In genomic region chr1:245879091-245879490, GRCh38 we compare ENCODE assay signal across 21 cellular contexts.
"Had no signal": no experiment of that assay in that cellular context is flagged by ENCODE, and none has a peak within 500 bp of the region (broad histone marks: within the 10 kb centered on the region; RNA-seq: fewer than 3 reads in every experiment).

No MANE protein-coding gene starts in this region.

- H3K27ac Mint-ChIP-seq: activated naive CD8-positive, alpha-beta T cell treated with anti-CD3 and anti-CD28 coated beads for 36 hours; endodermal cell; immature natural killer cell; nephron; stimulated activated memory B cell treated with anti-CD40 and anti-IgM and Interleukin-4, amounts not matched to agents 10 μg/mL and 1 μg/mL and 100 μg/mL, for 72 hours; WTC11 had no signal

- DNase-seq: activated naive CD4-positive, alpha-beta T cell treated with Interleukin-2 at 50 U/mL for 16 hours; activated naive CD8-positive, alpha-beta T cell treated with anti-CD3 and anti-CD28 coated beads for 36 hours; activated T-cell treated with anti-CD3 and anti-CD28 coated beads, Interleukin-2, amount 50 U/mL, for 48 hours; amygdala; cerebellar nuclear complex; cortex of kidney; endodermal cell; heart right ventricle; immature natural killer cell; kidney glomerular epithelial cell; left ventricle myocardium superior; right cardiac atrium; stimulated activated CD4-positive, alpha-beta T cell treated with anti-CD3 and anti-CD28 coated beads, Interleukin-2, amount 100 ng/mL, for 24 hours; T-helper 9 cell; transverse colon had no signal

- H3K79me2 ChIP-seq: parathyroid adenoma had no signal

- H3K27me3 Mint-ChIP-seq: activated naive CD8-positive, alpha-beta T cell treated with anti-CD3 and anti-CD28 coated beads for 36 hours; stimulated activated memory B cell treated with anti-CD40 and anti-IgM and Interleukin-4, amounts not matched to agents 10 μg/mL and 1 μg/mL and 100 μg/mL, for 72 hours had no signal

- H3K27ac ChIP-seq: epithelial cell of prostate, heart right ventricle, parathyroid adenoma, skin epidermis, transverse colon had no signal

- H3K4me3 Mint-ChIP-seq: activated naive CD8-positive, alpha-beta T cell treated with anti-CD3 and anti-CD28 coated beads for 36 hours; endodermal cell; immature natural killer cell; nephron; stimulated activated memory B cell treated with anti-CD40 and anti-IgM and Interleukin-4, amounts not matched to agents 10 μg/mL and 1 μg/mL and 100 μg/mL, for 72 hours; WTC11 had no signal

- ATAC-seq: heart right ventricle; left ventricle myocardium superior; stimulated activated memory B cell treated with anti-CD40 and anti-IgM and Interleukin-4, amounts not matched to agents 10 μg/mL and 1 μg/mL and 100 μg/mL, for 72 hours; WTC11 had no signal

- H3K27me3 ChIP-seq: heart right ventricle, transverse colon had no signal

- H3K9me3 Mint-ChIP-seq: activated naive CD8-positive, alpha-beta T cell treated with anti-CD3 and anti-CD28 coated beads for 36 hours; immature natural killer cell; stimulated activated memory B cell treated with anti-CD40 and anti-IgM and Interleukin-4, amounts not matched to agents 10 μg/mL and 1 μg/mL and 100 μg/mL, for 72 hours had no signal

- H3K4me3 ChIP-seq: heart right ventricle, skin epidermis, transverse colon had no signal

- H3K36me3 ChIP-seq: heart right ventricle, transverse colon had no signal

- H3K9ac ChIP-seq: parathyroid adenoma had no signal

- H3K4me1 Mint-ChIP-seq: activated naive CD8-positive, alpha-beta T cell treated with anti-CD3 and anti-CD28 coated beads for 36 hours; endodermal cell; stimulated activated memory B cell treated with anti-CD40 and anti-IgM and Interleukin-4, amounts not matched to agents 10 μg/mL and 1 μg/mL and 100 μg/mL, for 72 hours; WTC11 had no signal
